Comparison of ENCODE assay signal across 8 cellular contexts in the genomic region with DNA sequence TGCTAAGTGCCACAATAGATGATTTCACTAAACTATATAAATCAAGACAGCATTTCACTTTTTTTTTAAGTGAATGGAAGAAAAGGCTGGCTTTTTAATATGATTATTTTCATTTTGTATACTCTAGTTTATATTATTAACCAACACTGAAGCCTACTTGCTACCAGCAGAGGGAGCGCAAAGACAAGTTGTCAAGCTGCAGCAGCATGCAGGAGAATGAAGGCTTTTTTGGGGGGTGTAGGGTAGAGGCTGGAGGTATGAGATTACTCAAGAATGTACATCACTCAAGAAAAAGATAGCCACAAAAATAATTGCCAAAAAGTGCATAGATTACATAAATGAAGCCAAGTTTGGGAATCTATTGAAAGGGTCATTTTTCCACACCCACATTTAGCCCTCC.
DNase-seq lines count a peak whose midpoint lies in the region; ATAC-seq and FAIRE-seq lines count a peak whose summit lies in the region.

No MANE protein-coding gene starts in this region.

- ATAC-seq in GM18867 (IDR thresholded peaks at IDR 0.05; ENCODE audit: unreplicated experiment) = peak; percentile 55
- no peak for ATAC-seq in GM19324 (IDR thresholded peaks at IDR 0.05; ENCODE audit: low FRiP score, unreplicated experiment)

- intact Hi-C loops in activated T-helper 2 cell treated with anti-CD3 and anti-CD28 coated beads, Interferon-gamma antibody, Interleukin-2, Interleukin-4, amounts not matched to agents 10 μg/mL and 5 μg/mL and 100 μg/mL, durations not matched to agents 14 hours and 24 hours and 36 hours (cut with micrococcal nuclease) = loop anchor here (5.0 kb wide), 1 partner anchor 555 kb away; no protein-coding TSS in a partner anchor

- H3K4me3 Mint-ChIP-seq in activated T-helper 2 cell treated with anti-CD3 and anti-CD28 coated beads, Interferon-gamma antibody, Interleukin-2, Interleukin-4, amounts not matched to agents 10 μg/mL and 5 μg/mL and 100 μg/mL, durations not matched to agents 14 hours and 24 hours and 36 hours (ENCODE audit: low read depth) = no peak overlapping the region

- H3K27ac Mint-ChIP-seq in activated T-helper 2 cell treated with anti-CD3 and anti-CD28 coated beads, Interferon-gamma antibody, Interleukin-2, Interleukin-4, amounts not matched to agents 10 μg/mL and 5 μg/mL and 100 μg/mL, durations not matched to agents 14 hours and 24 hours and 36 hours = no peak overlapping the region

- no peaks in the 10 kb centered on the region for H3K4me1 Mint-ChIP-seq in activated T-helper 2 cell treated with anti-CD3 and anti-CD28 coated beads, Interferon-gamma antibody, Interleukin-2, Interleukin-4, amounts not matched to agents 10 μg/mL and 5 μg/mL and 100 μg/mL, durations not matched to agents 14 hours and 24 hours and 36 hours (ENCODE audit: low read depth)

- FAIRE-seq in islet of Langerhans (lab: Jason Lieb, UNC) = peak; percentile 5

- H3K36me3 Mint-ChIP-seq in activated T-helper 2 cell treated with anti-CD3 and anti-CD28 coated beads, Interferon-gamma antibody, Interleukin-2, Interleukin-4, amounts not matched to agents 10 μg/mL and 5 μg/mL and 100 μg/mL, durations not matched to agents 14 hours and 24 hours and 36 hours (ENCODE audit: low read depth) = no peaks in the 10 kb centered on the region

- H3K9me3 Mint-ChIP-seq in activated T-helper 2 cell treated with anti-CD3 and anti-CD28 coated beads, Interferon-gamma antibody, Interleukin-2, Interleukin-4, amounts not matched to agents 10 μg/mL and 5 μg/mL and 100 μg/mL, durations not matched to agents 14 hours and 24 hours and 36 hours = no peaks in the 10 kb centered on the region

- H3K27me3 Mint-ChIP-seq in activated T-helper 2 cell treated with anti-CD3 and anti-CD28 coated beads, Interferon-gamma antibody, Interleukin-2, Interleukin-4, amounts not matched to agents 10 μg/mL and 5 μg/mL and 100 μg/mL, durations not matched to agents 14 hours and 24 hours and 36 hours (ENCODE audit: low read depth) = no peaks in the 10 kb centered on the region

- DNase-seq in AG20443 (ENCODE audit: low spot score) (peak; percentile 22), SW480 (ENCODE audit: low spot score) (peak; percentile 23), mucosa of gallbladder (ENCODE audit: low spot score) (no peak)
- DNase-seq in activated T-helper 2 cell treated with anti-CD3 and anti-CD28 coated beads, Interferon-gamma antibody, Interleukin-2, Interleukin-4, amounts not matched to agents 10 μg/mL and 5 μg/mL and 100 μg/mL, durations not matched to agents 14 hours and 24 hours and 36 hours (ENCODE audit: low spot score) = no peak
- no peak for DNase-seq in activated CD8-positive, alpha-beta memory T cell treated with anti-CD3 and anti-CD28 coated beads, Interleukin-2, amount 50 U/mL, for 4 hours

Comparison
In these comparisons a context has a peak if more than half of its experiments do, and no peak if none do; other contexts are left out.
1. DNase-seq: peak in AG20443 (single experiment) and SW480 (single experiment); none in mucosa of gallbladder (single experiment), activated T-helper 2 cell treated with anti-CD3 and anti-CD28 coated beads, Interferon-gamma antibody, Interleukin-2, Interleukin-4, amounts not matched to agents 10 μg/mL and 5 μg/mL and 100 μg/mL, durations not matched to agents 14 hours and 24 hours and 36 hours (single experiment) and activated CD8-positive, alpha-beta memory T cell treated with anti-CD3 and anti-CD28 coated beads, Interleukin-2, amount 50 U/mL, for 4 hours (single experiment).